Comparison of ENCODE assay signal across 1 cellular context in the genomic region with DNA sequence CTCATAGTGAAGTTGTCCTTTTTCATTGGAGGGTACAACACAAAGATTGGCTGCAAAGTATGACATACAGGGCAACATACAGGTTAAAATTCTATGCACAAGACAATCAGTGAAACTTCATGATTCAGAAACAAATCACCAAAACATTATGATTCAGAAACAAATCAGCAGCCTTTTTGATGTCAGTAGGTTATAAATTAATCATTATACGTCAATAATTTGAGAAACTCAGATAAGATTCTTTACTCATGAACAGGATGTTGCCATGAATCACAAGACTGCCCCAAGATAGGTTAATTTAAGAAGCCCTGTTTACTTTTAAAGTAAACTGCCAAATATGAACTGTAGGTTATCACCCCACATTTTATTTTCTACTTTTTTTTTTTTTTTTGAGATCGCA.
TF ChIP-seq lines count a peak whose summit lies in the region.

No MANE protein-coding gene starts in this region.

TF ChIP-seq in IMR-90, 13 proteins besides CTCF, POLR2A, EP300 and RAD21 (continued from another document):
- TF ChIP-seq MAFK (IDR thresholded peaks at IDR 0.05; ENCODE audit: low read depth, low read length) (no peak), RFX5 (IDR thresholded peaks at IDR 0.05; ENCODE audit: low read depth, low read length) (no peak), BHLHE40 (IDR thresholded peaks at IDR 0.05; ENCODE audit: low read depth, low read length) (no peak), ELK1 (IDR thresholded peaks at IDR 0.05; ENCODE audit: borderline replicate concordance, low read depth, low read length) (no peak), USF2 (IDR thresholded peaks at IDR 0.05; ENCODE audit: low read depth, low read length) (no peak), MAZ (IDR thresholded peaks at IDR 0.05; ENCODE audit: borderline replicate concordance, low read depth, low read length) (no peak), SMC3 (IDR thresholded peaks at IDR 0.05; ENCODE audit: low read depth, low read length) (no peak)
